In genomic region chr10:62626096-62626495, GRCh38 we compare ENCODE assay signal across 22 cellular contexts.
A peak's percentile ranks its signal among the peaks of the same experiment; 100 is the strongest.
DNase-seq lines count a peak whose midpoint lies in the region; ATAC-seq, FAIRE-seq and TF ChIP-seq lines count a peak whose summit lies in the region.
"Had no signal": no experiment of that assay in that cellular context is flagged by ENCODE, and none has a peak within 500 bp of the region (broad histone marks: within the 10 kb centered on the region; RNA-seq: fewer than 3 reads in every experiment).

No MANE protein-coding gene starts in this region.

- H3K27ac ChIP-seq in A549 (no peak overlapping the region), HCT116 (ENCODE audit: low read depth, low read length) (no peak overlapping the region), RWPE1 (no peak overlapping the region)
- H3K27ac ChIP-seq: HL-60, KMS-11, SK-N-MC had no signal

- no peaks in the 10 kb centered on the region for H3K27me3 ChIP-seq in HCT116 (ENCODE audit: insufficient read depth, low read length)
- H3K27me3 ChIP-seq: MG63 had no signal

- no peaks in the 10 kb centered on the region for H3K9me2 ChIP-seq in HCT116 (ENCODE audit: insufficient read depth)

- H3K9me3 Mint-ChIP-seq in activated B cell treated with CpG ODN at 0.5 μM for 24 hours (no peaks in the 10 kb centered on the region), progenitor cell of endocrine pancreas (ENCODE audit: low read depth) (no peaks in the 10 kb centered on the region)
- H3K9me3 Mint-ChIP-seq: CD4-positive, CD25-positive, alpha-beta regulatory T cell had no signal

- intact Hi-C loops in HCT116 (cut with micrococcal nuclease), result no loop called here
- intact Hi-C loops in activated B cell treated with CpG ODN at 0.5 μM for 24 hours (cut with micrococcal nuclease), result no loop called here

- FAIRE-seq in A549 (lab: Jason Lieb, UNC), result no peak
- FAIRE-seq: G401.6, GM12892 had no signal

- CTCF ChIA-PET in A549 (lab: Yijun Ruan, JAX) (no interaction called here), HCT116 (lab: Charles Lee) (no interaction called here), activated B cell treated with CpG ODN at 0.5 μM for 24 hours (lab: Charles Lee) (interaction anchor here (1.2 kb wide), 1 partner anchor 55 kb away, joined by 3 read pairs; no protein-coding TSS in a partner anchor), RWPE1 (lab: Yijun Ruan, JAX) (no interaction called here)

- TF ChIP-seq RAD21 in A549 (conservative IDR thresholded peaks at IDR 0.05 in 1 of 2, IDR thresholded peaks at IDR 0.05 in 1 of 2) (no peak), HCT116 (IDR thresholded peaks at IDR 0.05; ENCODE audit: low read depth) (no peak)

- RAD21 ChIA-PET in HCT116 (lab: Charles Lee; ENCODE audit: low non-redundant PET in 1 of 2, low total read pairs in 2 of 2, uncharacterized antibody in 2 of 2, unreplicated experiment in 2 of 2), result no interaction called here

- 67% methylated on average over 3 of the region's 3 CpGs for WGBS in A549 (ENCODE audit: missing lambda C conversion rate)

- H3K4me1 Mint-ChIP-seq in activated B cell treated with CpG ODN at 0.5 μM for 24 hours, result peaks cover 26% of the 10 kb centered on the region
- peaks cover 11% of the 10 kb centered on the region for H3K4me1 Mint-ChIP-seq in progenitor cell of endocrine pancreas (ENCODE audit: low read depth)

- no peak for TF ChIP-seq POLR2A in A549 (IDR thresholded peaks at IDR 0.05; ENCODE audit: low read length)
- TF ChIP-seq POLR2A in HCT116 (IDR thresholded peaks at IDR 0.05; ENCODE audit: borderline replicate concordance, extremely low read depth, insufficient read depth, insufficient read length), result no peak

- TF ChIP-seq EP300 in A549 (IDR thresholded peaks at IDR 0.05), result no peak

- H3K27me3 Mint-ChIP-seq in activated B cell treated with CpG ODN at 0.5 μM for 24 hours (no peaks in the 10 kb centered on the region), progenitor cell of endocrine pancreas (no peaks in the 10 kb centered on the region)
- H3K27me3 Mint-ChIP-seq: CD4-positive, CD25-positive, alpha-beta regulatory T cell had no signal

- POLR2A ChIA-PET in A549 (lab: Yijun Ruan, JAX), result no interaction called here
- POLR2A ChIA-PET in HCT116 (lab: Charles Lee), result no interaction called here
- POLR2A ChIA-PET in activated B cell treated with CpG ODN at 0.5 μM for 24 hours (lab: Charles Lee), result no interaction called here
- POLR2A ChIA-PET in RWPE1 (lab: Yijun Ruan, JAX; ENCODE audit: low non-redundant PET), result no interaction called here

- peaks cover 29% of the 10 kb centered on the region for H3K4me1 ChIP-seq in A549
- peaks cover 0 to 22% of the 10 kb centered on the region in 2 experiments for H3K4me1 ChIP-seq in HCT116 (ENCODE audit: control insufficient read depth in 1 of 2, insufficient read depth in 2 of 2, low read length in 2 of 2)

- H3K4me3 Mint-ChIP-seq in activated B cell treated with CpG ODN at 0.5 μM for 24 hours (no peak overlapping the region), progenitor cell of endocrine pancreas (ENCODE audit: low read depth) (no peak overlapping the region)
- H3K4me3 Mint-ChIP-seq: CD4-positive, CD25-positive, alpha-beta regulatory T cell had no signal

- no TSS peak for BruUV-seq in HCT116 (replicated peaks; lab: Mats Ljungman, UMichigan)

- H3K27ac Mint-ChIP-seq in activated B cell treated with CpG ODN at 0.5 μM for 24 hours, result no peak overlapping the region
- H3K27ac Mint-ChIP-seq in progenitor cell of endocrine pancreas, result no peak overlapping the region
- H3K27ac Mint-ChIP-seq: CD4-positive, CD25-positive, alpha-beta regulatory T cell had no signal

- H3K9ac ChIP-seq in HCT116 (ENCODE audit: low read length), result no peak overlapping the region
- H3K9ac ChIP-seq: KMS-11 had no signal

- H3K36me3 Mint-ChIP-seq in activated B cell treated with CpG ODN at 0.5 μM for 24 hours (ENCODE audit: low read depth) (no peaks in the 10 kb centered on the region), progenitor cell of endocrine pancreas (ENCODE audit: insufficient read depth) (no peaks in the 10 kb centered on the region)
- H3K36me3 Mint-ChIP-seq: CD4-positive, CD25-positive, alpha-beta regulatory T cell had no signal

- no peak overlapping the region for H2AFZ ChIP-seq in HCT116 (ENCODE audit: low read depth, low read length, poor library complexity, severe bottlenecking)

- H3K79me2 ChIP-seq in HCT116 (ENCODE audit: insufficient read depth, low read length), result no peaks in the 10 kb centered on the region

- H3K4me2 ChIP-seq in A549 (peak overlapping the region; percentile 45; the same call in 2 of the 3 replicates), HCT116 (ENCODE audit: low read length) (peak overlapping the region; percentile 57; the same call in 1 of the 2 replicates)
- H3K4me2 ChIP-seq: KMS-11 had no signal

- ATAC-seq in A549 (0 out of 6 replicates have a peak, but pooled peaks of 1 of the 2 experiments have one; percentile 19), HCT116 (no peak), activated B cell treated with CpG ODN at 0.5 μM for 24 hours (ENCODE audit: low read depth) (peak; percentile 37), GM21360 (IDR thresholded peaks at IDR 0.05; ENCODE audit: unreplicated experiment) (no peak)
- ATAC-seq: Right ventricle myocardium inferior had no signal

- H3K36me3 ChIP-seq in HCT116 (ENCODE audit: control insufficient read depth in 1 of 2, insufficient read depth in 2 of 2, low read length in 2 of 2), result no peaks in the 10 kb centered on the region
- H3K36me3 ChIP-seq: MG63 had no signal

- no peak for TF ChIP-seq CTCF in A549 (IDR thresholded peaks at IDR 0.05)
- TF ChIP-seq CTCF in HCT116 (IDR thresholded peaks at IDR 0.05 in 2 of 3, conservative IDR thresholded peaks at IDR 0.05 in 1 of 3; ENCODE audit: borderline replicate concordance in 1 of 3, insufficient read depth in 1 of 3, low read depth in 2 of 3, low read length in 2 of 3), result no peak
- no peak for TF ChIP-seq CTCF in activated B cell treated with CpG ODN at 0.5 μM for 24 hours (IDR thresholded peaks at IDR 0.05)
- TF ChIP-seq CTCF in RWPE1 (conservative IDR thresholded peaks at IDR 0.05; ENCODE audit: low read depth), result no peak
- TF ChIP-seq CTCF in progenitor cell of endocrine pancreas (IDR thresholded peaks at IDR 0.05; ENCODE audit: unreplicated experiment), result no peak

- H4K20me1 ChIP-seq in HCT116 (ENCODE audit: insufficient read depth), result no peaks in the 10 kb centered on the region

- H3K4me3 ChIP-seq in A549 (no peak overlapping the region), HCT116 (replicated peaks in 1 of 2; ENCODE audit: low read depth in 1 of 2, low read length in 2 of 2) (no peak overlapping the region)
- H3K4me3 ChIP-seq: MG63, SK-N-MC had no signal

- DNase-seq in A549 (ENCODE audit: low read depth in 1 of 2, low spot score in 1 of 2), result no peak
- DNase-seq in HCT116 (ENCODE audit: low read depth, low spot score), result no peak
- DNase-seq in activated B cell treated with CpG ODN at 0.5 μM for 24 hours, result no peak
- DNase-seq in islet precursor cell, result peak; percentile 7
- DNase-seq in RWPE1 (ENCODE audit: low spot score), result no peak
- DNase-seq in NCI-H2227 treated with DMSO at 0.1 percent for 48 hours (lab: John Stamatoyannopoulos, UW), result no peak
- no peak for DNase-seq in progenitor cell of endocrine pancreas (ENCODE audit: low spot score, unreplicated experiment)
- DNase-seq: 8988T; CD4-positive, CD25-positive, alpha-beta regulatory T cell; DMS79; H7; MG63; NCI-H1105 treated with DMSO at 0.1 percent for 48 hours; NCI-H187; NCI-H446 treated with DMSO at 0.1 percent for 48 hours had no signal

- H3K9me3 ChIP-seq in A549 (no peaks in the 10 kb centered on the region), HCT116 (ENCODE audit: control insufficient read depth in 1 of 2, insufficient read depth in 1 of 2, low read depth in 1 of 2, low read length in 2 of 2) (no peaks in the 10 kb centered on the region)
- H3K9me3 ChIP-seq: MG63 had no signal

TF ChIP-seq in A549, 52 proteins besides CTCF, POLR2A, EP300 and RAD21 (continues in another document):
- TF ChIP-seq NFE2L2 (conservative IDR thresholded peaks at IDR 0.05; ENCODE audit: low read length) (no peak), CHD4 (IDR thresholded peaks at IDR 0.05; ENCODE audit: borderline replicate concordance) (no peak), KDM1A (IDR thresholded peaks at IDR 0.05; ENCODE audit: low read depth) (no peak), FOSB (CRISPR knock-in tag; IDR thresholded peaks at IDR 0.05) (no peak), RFX5 (IDR thresholded peaks at IDR 0.05) (no peak), E2F6 (IDR thresholded peaks at IDR 0.05; ENCODE audit: borderline replicate concordance, low read depth) (no peak), GATA3 (IDR thresholded peaks at IDR 0.05; ENCODE audit: borderline replicate concordance) (no peak), ZFP36 (IDR thresholded peaks at IDR 0.05; ENCODE audit: borderline replicate concordance, partially characterized antibody) (no peak), RCOR1 (IDR thresholded peaks at IDR 0.05; ENCODE audit: low read depth, low read length) (no peak), MAZ (IDR thresholded peaks at IDR 0.05; ENCODE audit: borderline replicate concordance, low read depth, low read length) (no peak), JUN (IDR thresholded peaks at IDR 0.05) (no peak)

TF ChIP-seq in HCT116, 20 proteins besides CTCF, POLR2A, EP300 and RAD21 (continues in another document):
- TF ChIP-seq ZFX (IDR thresholded peaks at IDR 0.05), result no peak
- no peak for TF ChIP-seq FOSL1 (IDR thresholded peaks at IDR 0.05; ENCODE audit: low read depth)
- no peak for TF ChIP-seq YY1 (IDR thresholded peaks at IDR 0.05; ENCODE audit: extremely low read depth, insufficient replicate concordance, low read depth, low read length)
- TF ChIP-seq EZH2 (IDR thresholded peaks at IDR 0.05), result no peak
- TF ChIP-seq, protein P1, sequence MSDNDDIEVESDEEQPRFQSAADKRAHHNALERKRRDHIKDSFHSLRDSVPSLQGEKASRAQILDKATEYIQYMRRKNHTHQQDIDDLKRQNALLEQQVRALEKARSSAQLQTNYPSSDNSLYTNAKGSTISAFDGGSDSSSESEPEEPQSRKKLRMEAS (IDR thresholded peaks at IDR 0.05), result no peak
- no peak for TF ChIP-seq ZBTB33 (IDR thresholded peaks at IDR 0.05; ENCODE audit: extremely low read depth, insufficient replicate concordance, low read length)
- TF ChIP-seq JUND (IDR thresholded peaks at IDR 0.05), result no peak
- no peak for TF ChIP-seq CBX3 (IDR thresholded peaks at IDR 0.05; ENCODE audit: low read depth)
- TF ChIP-seq EGR1 (IDR thresholded peaks at IDR 0.05; ENCODE audit: low read depth), result no peak
